ENCODE assay signal across 15 cellular contexts in genomic region chr14:91728616-91729183, GRCh38. TPM values are rescaled to one million over a fixed set of nuclear protein-coding genes. Genes with fewer than 3 reads are reported as not detected.
"Had no signal": no experiment of that assay in that cellular context is flagged by ENCODE, and none has a peak within 500 bp of the region (broad histone marks: within the 10 kb centered on the region; RNA-seq: fewer than 3 reads in every experiment).

No MANE protein-coding gene starts in this region.

- H3K27me3 ChIP-seq: right atrium auricular region had no signal

- H3K27ac ChIP-seq: right atrium auricular region had no signal

- H3K4me3 ChIP-seq: lung, right atrium auricular region had no signal

- H3K36me3 ChIP-seq: right atrium auricular region had no signal

- ATAC-seq: left colon; stimulated activated effector memory CD8-positive, alpha-beta T cell treated with anti-CD3 and anti-CD28 coated beads, Interleukin-12 subunit alpha, Interleukin-12 subunit beta, amount 100 ng/mL, for 72 hours had no signal

- H3K4me1 ChIP-seq: right atrium auricular region had no signal

- DNase-seq: activated CD4-positive, alpha-beta memory T cell treated with anti-CD3 and anti-CD28 coated beads for 36 hours; activated CD4-positive, CD25-positive, alpha-beta regulatory T cell treated with anti-CD3 and anti-CD28 coated beads, Interleukin-2, amount 50 U/mL, for 72 hours; activated CD8-positive, alpha-beta memory T cell treated with anti-CD3 and anti-CD28 coated beads, Interleukin-2, amount 50 U/mL, for 48 hours; cerebellar nuclear complex; dermis blood vessel endothelial cell; immature natural killer cell; left colon; midbrain; small intestine; SW 1271; trophoblast cell had no signal

- H3K9me3 ChIP-seq: right atrium auricular region had no signal

RNA-seq across cellular contexts. Expression of gene CATSPERB, which starts 3.2 kb away (rescaled TPM):
- total RNA-seq: epithelial cell of proximal tubule had no signal
